11 cellular contexts compared by ENCODE assay signal in genomic region chr17:45283711-45284110, GRCh38. TPM values are rescaled to one million over a fixed set of nuclear protein-coding genes. Genes with fewer than 3 reads are reported as not detected.
DNase-seq lines count a peak whose midpoint lies in the region; ATAC-seq lines count a peak whose summit lies in the region.
"Had no signal": no experiment of that assay in that cellular context is flagged by ENCODE, and none has a peak within 500 bp of the region (broad histone marks: within the 10 kb centered on the region; RNA-seq: fewer than 3 reads in every experiment).

No MANE protein-coding gene starts in this region.

- intact Hi-C loops in activated T-helper 2 cell treated with anti-CD3 and anti-CD28 coated beads, Interferon-gamma antibody, Interleukin-2, Interleukin-4, amounts not matched to agents 10 μg/mL and 5 μg/mL and 100 μg/mL, durations not matched to agents 14 hours and 24 hours and 36 hours (cut with micrococcal nuclease) = no loop called here

- peaks cover 3% of the 10 kb centered on the region for H3K4me1 Mint-ChIP-seq in activated naive CD4-positive, alpha-beta T cell treated with anti-CD3 and anti-CD28 coated beads, Interleukin-2, amount 50 U/mL, for 24 hours
- peaks cover 5% of the 10 kb centered on the region for H3K4me1 Mint-ChIP-seq in activated T-helper 2 cell treated with anti-CD3 and anti-CD28 coated beads, Interferon-gamma antibody, Interleukin-2, Interleukin-4, amounts not matched to agents 10 μg/mL and 5 μg/mL and 100 μg/mL, durations not matched to agents 14 hours and 24 hours and 36 hours (ENCODE audit: low read depth)
- H3K4me1 Mint-ChIP-seq in memory B cell = peaks cover 5% of the 10 kb centered on the region

- H3K27me3 Mint-ChIP-seq in activated naive CD4-positive, alpha-beta T cell treated with anti-CD3 and anti-CD28 coated beads, Interleukin-2, amount 50 U/mL, for 24 hours = no peaks in the 10 kb centered on the region
- H3K27me3 Mint-ChIP-seq in activated T-helper 2 cell treated with anti-CD3 and anti-CD28 coated beads, Interferon-gamma antibody, Interleukin-2, Interleukin-4, amounts not matched to agents 10 μg/mL and 5 μg/mL and 100 μg/mL, durations not matched to agents 14 hours and 24 hours and 36 hours (ENCODE audit: low read depth) = no peaks in the 10 kb centered on the region
- H3K27me3 Mint-ChIP-seq in memory B cell = no peaks in the 10 kb centered on the region

- ATAC-seq in memory B cell (ENCODE audit: low read depth) = no peak
- no peak for ATAC-seq in GM21423 (IDR thresholded peaks at IDR 0.05; ENCODE audit: unreplicated experiment)

- no peak overlapping the region for H3K4me3 ChIP-seq in thymus (ENCODE audit: low read length)
- H3K4me3 ChIP-seq: uterus had no signal

- in situ Hi-C loops in KBM-7 (cut with MboI; ENCODE audit: low pct_unique_long_range_greater_than_20kb, low sequenced_read_pairs) = no loop called here

- H3K4me3 Mint-ChIP-seq in activated naive CD4-positive, alpha-beta T cell treated with anti-CD3 and anti-CD28 coated beads, Interleukin-2, amount 50 U/mL, for 24 hours = no peak overlapping the region
- no peak overlapping the region for H3K4me3 Mint-ChIP-seq in activated T-helper 2 cell treated with anti-CD3 and anti-CD28 coated beads, Interferon-gamma antibody, Interleukin-2, Interleukin-4, amounts not matched to agents 10 μg/mL and 5 μg/mL and 100 μg/mL, durations not matched to agents 14 hours and 24 hours and 36 hours (ENCODE audit: low read depth)
- no peak overlapping the region for H3K4me3 Mint-ChIP-seq in memory B cell

- H3K27ac ChIP-seq in thymus (ENCODE audit: low read depth) = peak overlapping the region; percentile 66
- H3K27ac ChIP-seq: uterus had no signal

- DNase-seq in activated naive CD4-positive, alpha-beta T cell (lab: John Stamatoyannopoulos, UW) = no peak
- no peak for DNase-seq in activated T-helper 2 cell treated with anti-CD3 and anti-CD28 coated beads, Interferon-gamma antibody, Interleukin-2, Interleukin-4, amounts not matched to agents 10 μg/mL and 5 μg/mL and 100 μg/mL, durations not matched to agents 14 hours and 24 hours and 36 hours (ENCODE audit: low spot score)
- DNase-seq in memory B cell (ENCODE audit: low spot score in 2 of 2) = no peak
- no peak for DNase-seq in stimulated activated CD4-positive, alpha-beta T cell treated with anti-CD3 and anti-CD28 coated beads, Interleukin-2, amount 100 ng/mL, for 24 hours
- no peak for DNase-seq in KBM-7

- no peaks in the 10 kb centered on the region for H3K9me3 ChIP-seq in thymus (ENCODE audit: control insufficient read depth)
- H3K9me3 ChIP-seq: uterus had no signal

- H3K27me3 ChIP-seq in thymus (ENCODE audit: control insufficient read depth, insufficient read depth) = no peaks in the 10 kb centered on the region
- H3K27me3 ChIP-seq: uterus had no signal

- WGBS in thymus = 87% methylated on average over 10 of the region's 10 CpGs

- H3K36me3 Mint-ChIP-seq in activated naive CD4-positive, alpha-beta T cell treated with anti-CD3 and anti-CD28 coated beads, Interleukin-2, amount 50 U/mL, for 24 hours = peaks cover 12% of the 10 kb centered on the region
- peaks cover 72% of the 10 kb centered on the region for H3K36me3 Mint-ChIP-seq in activated T-helper 2 cell treated with anti-CD3 and anti-CD28 coated beads, Interferon-gamma antibody, Interleukin-2, Interleukin-4, amounts not matched to agents 10 μg/mL and 5 μg/mL and 100 μg/mL, durations not matched to agents 14 hours and 24 hours and 36 hours (ENCODE audit: low read depth)
- H3K36me3 Mint-ChIP-seq in memory B cell = peaks cover 28% of the 10 kb centered on the region

- no peaks in the 10 kb centered on the region for H3K9me3 Mint-ChIP-seq in activated naive CD4-positive, alpha-beta T cell treated with anti-CD3 and anti-CD28 coated beads, Interleukin-2, amount 50 U/mL, for 24 hours
- H3K9me3 Mint-ChIP-seq in activated T-helper 2 cell treated with anti-CD3 and anti-CD28 coated beads, Interferon-gamma antibody, Interleukin-2, Interleukin-4, amounts not matched to agents 10 μg/mL and 5 μg/mL and 100 μg/mL, durations not matched to agents 14 hours and 24 hours and 36 hours = no peaks in the 10 kb centered on the region
- no peaks in the 10 kb centered on the region for H3K9me3 Mint-ChIP-seq in memory B cell

- peaks cover 53% of the 10 kb centered on the region for H3K36me3 ChIP-seq in thymus (ENCODE audit: control insufficient read depth, insufficient read depth)
- H3K36me3 ChIP-seq: uterus had no signal

- H3K27ac Mint-ChIP-seq in activated naive CD4-positive, alpha-beta T cell treated with anti-CD3 and anti-CD28 coated beads, Interleukin-2, amount 50 U/mL, for 24 hours = peak overlapping the region; percentile 83
- H3K27ac Mint-ChIP-seq in activated T-helper 2 cell treated with anti-CD3 and anti-CD28 coated beads, Interferon-gamma antibody, Interleukin-2, Interleukin-4, amounts not matched to agents 10 μg/mL and 5 μg/mL and 100 μg/mL, durations not matched to agents 14 hours and 24 hours and 36 hours = peak overlapping the region; percentile 54
- peak overlapping the region; percentile 68 for H3K27ac Mint-ChIP-seq in memory B cell

- H3K4me1 ChIP-seq in thymus (ENCODE audit: control insufficient read depth, insufficient read depth, low read length) = no peaks in the 10 kb centered on the region
- H3K4me1 ChIP-seq: uterus had no signal

RNA-seq across cellular contexts. Expression of gene SPATA32, which starts 21.8 kb away (rescaled TPM):
- total RNA-seq in activated T-helper 2 cell treated with anti-CD3 and anti-CD28 coated beads, Interferon-gamma antibody, Interleukin-2, Interleukin-4, amounts not matched to agents 10 μg/mL and 5 μg/mL and 100 μg/mL, durations not matched to agents 14 hours and 24 hours and 36 hours = 0.37 and 0.67 TPM in 2 replicates
- 0.21 TPM for polyA plus RNA-seq in thymus
- total RNA-seq: cerebellum, uterus had no signal
- polyA plus RNA-seq: neural cell had no signal

RNA-seq across cellular contexts. Expression of gene MAP3K14, which starts 33.1 kb away (rescaled TPM):
- 45.6 and 49.5 TPM in 2 replicates for total RNA-seq in activated T-helper 2 cell treated with anti-CD3 and anti-CD28 coated beads, Interferon-gamma antibody, Interleukin-2, Interleukin-4, amounts not matched to agents 10 μg/mL and 5 μg/mL and 100 μg/mL, durations not matched to agents 14 hours and 24 hours and 36 hours
- polyA plus RNA-seq in thymus = 21.8 TPM
